In the genomic region with DNA sequence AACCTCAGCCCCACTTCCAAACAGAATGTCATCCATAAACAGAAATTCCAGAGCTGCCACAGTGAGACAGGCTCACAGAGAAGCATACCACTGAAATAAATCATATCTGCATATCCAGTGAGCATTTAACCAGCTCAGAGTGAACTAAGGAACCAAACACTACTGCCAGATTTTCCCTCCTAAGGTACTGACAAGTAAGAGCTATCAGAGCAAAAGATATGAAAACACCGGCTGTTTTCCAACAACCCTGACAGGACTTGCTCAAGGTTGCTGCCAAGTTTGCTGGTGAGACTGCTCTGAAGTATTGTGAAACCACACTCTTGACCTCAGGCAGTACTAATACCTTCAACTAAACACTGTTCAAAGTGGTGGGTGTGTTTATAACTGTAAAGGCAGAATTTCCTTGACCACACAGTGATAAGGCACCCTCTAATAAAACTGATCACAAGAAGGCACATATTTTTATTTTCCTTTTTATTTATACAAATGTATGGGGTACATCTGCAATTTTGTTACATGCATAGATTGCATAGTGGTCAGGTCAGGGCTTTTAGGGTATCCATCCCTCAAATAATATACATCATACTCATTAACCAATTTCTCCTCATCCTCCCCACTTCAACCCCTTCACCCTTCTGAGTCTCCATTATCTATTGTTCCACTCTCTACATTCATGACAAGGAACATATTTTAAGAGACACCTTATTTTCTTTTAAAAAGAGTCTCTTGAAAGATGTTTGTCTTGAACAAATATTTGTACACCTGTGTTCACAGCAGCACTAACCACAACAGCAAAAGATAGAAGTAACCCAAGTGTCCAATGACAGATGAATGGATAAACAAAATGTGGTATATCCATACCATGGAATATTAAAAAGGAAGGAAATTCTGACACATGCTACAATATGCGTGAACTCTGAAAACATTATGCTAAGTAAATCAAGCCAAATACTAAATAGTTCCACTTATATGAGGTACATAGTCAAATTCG, we compare ENCODE assay signal across 8 cellular contexts. TPM values are rescaled to one million over a fixed set of nuclear protein-coding genes. Genes with fewer than 3 reads are reported as not detected.
A peak's percentile ranks its signal among the peaks of the same experiment; 100 is the strongest.
DNase-seq lines count a peak whose midpoint lies in the region; ATAC-seq and TF ChIP-seq lines count a peak whose summit lies in the region.

No MANE protein-coding gene starts in this region.

- TF ChIP-seq POLR2A in body of pancreas (IDR thresholded peaks at IDR 0.05), result no peak

- no peaks in the 10 kb centered on the region for H3K36me3 Mint-ChIP-seq in GM23338 (ENCODE audit: low read depth)

- H3K4me1 Mint-ChIP-seq in GM23338, result peaks cover 47% of the 10 kb centered on the region

- peaks cover 3% of the 10 kb centered on the region for H3K27me3 Mint-ChIP-seq in GM23338 (ENCODE audit: insufficient read depth, low read depth, poor library complexity)

- whole genome bisulfite sequencing in body of pancreas, 2 donors, result 48% methylated on average over 3 of the region's 3 CpGs
- 66% methylated on average over 3 of the region's 3 CpGs for WGBS in liver
- whole genome bisulfite sequencing in urinary bladder, result 62% methylated on average over 3 of the region's 3 CpGs

- no peak overlapping the region for H2AFZ ChIP-seq in MM.1S (ENCODE audit: low read length)
- H2AFZ ChIP-seq in GM23338, result no peak overlapping the region

- H3K4me2 ChIP-seq in MM.1S (ENCODE audit: low read depth, low read length) (peak overlapping the region; percentile 90), GM23338 (no peak overlapping the region)

- H3K27ac ChIP-seq in MM.1S (ENCODE audit: low read length), result peak overlapping the region; percentile 62; the same call in 1 of the 2 replicates
- H3K27ac ChIP-seq in body of pancreas, result peak overlapping the region; percentile 20 to 80 (median 64)
- peak overlapping the region; percentile 22 to 51 for H3K27ac ChIP-seq in liver (ENCODE audit: low read depth in 1 of 2, low read length in 2 of 2)
- peak overlapping the region; percentile 4 for H3K27ac ChIP-seq in urinary bladder (ENCODE audit: low read depth)
- no peak overlapping the region; the same call in 1 of the 2 replicates for H3K27ac ChIP-seq in GM23338 (ENCODE audit: low read depth)

- H3K9ac ChIP-seq in MM.1S (ENCODE audit: low read length), result peak overlapping the region; percentile 14; the same call in 1 of the 2 replicates
- no peak overlapping the region for H3K9ac ChIP-seq in liver (ENCODE audit: low read depth in 1 of 2, low read length in 2 of 2)

- DNase-seq in NCI-H526 treated with DMSO at 0.1 percent for 48 hours (lab: John Stamatoyannopoulos, UW) (peak; percentile 40), NCI-H526 (lab: John Stamatoyannopoulos, UW) (no peak), HCEC 1CT (peak; percentile 97), MM.1S (peak; percentile 87), body of pancreas (peak; percentile 72 to 92 (median 82)), GM23338 (ENCODE audit: low spot score) (no peak)

- no peaks in the 10 kb centered on the region for H3K27me3 ChIP-seq in MM.1S (replicated peaks; ENCODE audit: insufficient read depth, low read length)
- H3K27me3 ChIP-seq in body of pancreas, result no peaks in the 10 kb centered on the region
- H3K27me3 ChIP-seq in liver (ENCODE audit: control insufficient read depth in 4 of 4, insufficient read depth in 4 of 4, low read length in 3 of 4), result no peaks in the 10 kb centered on the region
- no peaks in the 10 kb centered on the region for H3K27me3 ChIP-seq in GM23338 (ENCODE audit: insufficient read depth)

- H3K4me1 ChIP-seq in MM.1S (ENCODE audit: low read length) (peaks cover 28% of the 10 kb centered on the region), body of pancreas (peaks cover 90% of the 10 kb centered on the region), liver (ENCODE audit: control insufficient read depth in 4 of 4, insufficient read depth in 4 of 4, low read length in 3 of 4) (peaks cover 3 to 75% (median 62%) of the 10 kb centered on the region in 4 donors), urinary bladder (ENCODE audit: insufficient read depth) (peaks cover 2% of the 10 kb centered on the region), GM23338 (ENCODE audit: insufficient read depth) (peaks cover 27% of the 10 kb centered on the region)

- no peaks in the 10 kb centered on the region for H3K9me3 Mint-ChIP-seq in GM23338

- intact Hi-C loops in body of pancreas (cut with DNase I), result no loop called here

- no peak for TF ChIP-seq CTCF in MM.1S (IDR thresholded peaks at IDR 0.05; ENCODE audit: low read length)
- no peak for TF ChIP-seq CTCF in body of pancreas (IDR thresholded peaks at IDR 0.05)
- no peak for TF ChIP-seq CTCF in liver (IDR thresholded peaks at IDR 0.05; ENCODE audit: low read depth, low read length, missing input control)
- TF ChIP-seq CTCF in GM23338 (conservative IDR thresholded peaks at IDR 0.05; ENCODE audit: low read depth in 2 of 2), result no peak

- H3K36me3 ChIP-seq in MM.1S (replicated peaks; ENCODE audit: insufficient read depth, low read length), result no peaks in the 10 kb centered on the region
- no peaks in the 10 kb centered on the region for H3K36me3 ChIP-seq in body of pancreas (replicated peaks in 1 of 2; ENCODE audit: insufficient read depth in 1 of 2, low read depth in 2 of 2)
- no peaks in the 10 kb centered on the region for H3K36me3 ChIP-seq in liver (ENCODE audit: control insufficient read depth in 4 of 4, insufficient read depth in 3 of 4, low read depth in 1 of 4, low read length in 3 of 4)
- no peaks in the 10 kb centered on the region for H3K36me3 ChIP-seq in urinary bladder (ENCODE audit: insufficient read depth)
- no peaks in the 10 kb centered on the region for H3K36me3 ChIP-seq in GM23338 (ENCODE audit: insufficient read depth)

- H3K27ac Mint-ChIP-seq in GM23338, result no peak overlapping the region

- H3F3A ChIP-seq in MM.1S (ENCODE audit: insufficient read depth, low read length), result peaks cover 31% of the 10 kb centered on the region
- H3F3A ChIP-seq in GM23338 (replicated peaks; ENCODE audit: low read depth), result no peaks in the 10 kb centered on the region

- H3K9me3 ChIP-seq in MM.1S (replicated peaks; ENCODE audit: insufficient read depth, low read length), result no peaks in the 10 kb centered on the region
- no peaks in the 10 kb centered on the region for H3K9me3 ChIP-seq in body of pancreas
- no peaks in the 10 kb centered on the region for H3K9me3 ChIP-seq in liver (ENCODE audit: control insufficient read depth in 4 of 4, low read length in 3 of 4)

- H3K4me3 ChIP-seq in MM.1S (ENCODE audit: low read length) (peak overlapping the region; percentile 22; the same call in 1 of the 2 replicates), body of pancreas (no peak overlapping the region), liver (ENCODE audit: low read depth in 1 of 3, low read length in 3 of 3) (no peak overlapping the region), urinary bladder (ENCODE audit: low read depth, low read length) (no peak overlapping the region), GM23338 (no peak overlapping the region)

- H3K79me2 ChIP-seq in MM.1S (ENCODE audit: low read length) (peaks cover 89% of the 10 kb centered on the region), GM23338 (replicated peaks; ENCODE audit: insufficient read depth) (peaks cover 100% of the 10 kb centered on the region)

- no peaks in the 10 kb centered on the region for H3K9me2 ChIP-seq in MM.1S (replicated peaks; ENCODE audit: insufficient read depth, low read length)
- no peaks in the 10 kb centered on the region for H3K9me2 ChIP-seq in GM23338 (ENCODE audit: insufficient read depth)

- H4K20me1 ChIP-seq in MM.1S (ENCODE audit: insufficient read depth, low read length) (no peaks in the 10 kb centered on the region), GM23338 (replicated peaks; ENCODE audit: insufficient read depth) (peaks cover 7% of the 10 kb centered on the region; the same call in 1 of the 2 replicates)

- ATAC-seq in body of pancreas, result peak; percentile 96
- no peak for ATAC-seq in GM23338

- TF ChIP-seq RAD21 in liver (IDR thresholded peaks at IDR 0.05), result peak in 1 of 2 donors; percentile 34

- no peak overlapping the region for H3K4me3 Mint-ChIP-seq in GM23338

TF ChIP-seq in liver, 16 proteins besides CTCF, POLR2A, EP300 and RAD21 (continues in another document):
- TF ChIP-seq, protein P1, sequence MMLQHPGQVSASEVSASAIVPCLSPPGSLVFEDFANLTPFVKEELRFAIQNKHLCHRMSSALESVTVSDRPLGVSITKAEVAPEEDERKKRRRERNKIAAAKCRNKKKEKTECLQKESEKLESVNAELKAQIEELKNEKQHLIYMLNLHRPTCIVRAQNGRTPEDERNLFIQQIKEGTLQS (IDR thresholded peaks at IDR 0.05), result no peak
- no peak for TF ChIP-seq TAF1 (conservative IDR thresholded peaks at IDR 0.05)
- TF ChIP-seq SP1 (IDR thresholded peaks at IDR 0.05), result no peak
- peak; percentile 3 for TF ChIP-seq YY1 (IDR thresholded peaks at IDR 0.05)
- no peak for TF ChIP-seq GABPA (IDR thresholded peaks at IDR 0.05 in 1 of 2, conservative IDR thresholded peaks at IDR 0.05 in 1 of 2)
- TF ChIP-seq EGR1 (IDR thresholded peaks at IDR 0.05; ENCODE audit: low read depth in 2 of 2), result no peak
- TF ChIP-seq RXRA (IDR thresholded peaks at IDR 0.05), result peak; percentile 38 to 68
- TF ChIP-seq NR2F2 (IDR thresholded peaks at IDR 0.05), result peak; percentile 44

TF ChIP-seq in GM23338, 12 proteins besides CTCF, POLR2A, EP300 and RAD21 (continues in another document):
- no peak for TF ChIP-seq STAT1 (IDR thresholded peaks at IDR 0.05; ENCODE audit: unreplicated experiment)
- no peak for TF ChIP-seq JUNB (IDR thresholded peaks at IDR 0.05; ENCODE audit: unreplicated experiment)
- TF ChIP-seq EZH2 (IDR thresholded peaks at IDR 0.05; ENCODE audit: low read depth, unreplicated experiment), result no peak
- no peak for TF ChIP-seq CREB1 (CRISPR knock-in tag; IDR thresholded peaks at IDR 0.05; ENCODE audit: low read depth)
- TF ChIP-seq ZNF114 (CRISPR knock-in tag; IDR thresholded peaks at IDR 0.05), result no peak
- TF ChIP-seq ZNF331 (CRISPR knock-in tag; IDR thresholded peaks at IDR 0.05; ENCODE audit: low read depth), result no peak

RNA-seq across cellular contexts. Expression of a gene that starts 18.2 kb away (rescaled TPM):
- total RNA-seq in body of pancreas (10 to 100 TPM; 46.2 to 68.9 TPM), liver (10 to 100 TPM; 31.9 to 98.2 TPM), urinary bladder (86.4 TPM)
- polyA plus RNA-seq in liver (10 to 100 TPM in 1 of 2 donors, 1 to 10 TPM in 1; 6.8 to 10.4 TPM), urinary bladder (21.2 TPM), GM23338 (2016; fragmentation: Nextera tagmentation; extraction: Ambion mirVana) (12.6 and 15.0 TPM in 2 replicates)
- total RNA-seq in GM23338 (2014; rRNA removed; shearing (Covaris generic)), result 33.6 and 34.7 TPM in 2 replicates

Comparison
In these comparisons a context has a peak if more than half of its experiments do, and no peak if none do; other contexts are left out.
1. DNase-seq: peak in NCI-H526 treated with DMSO at 0.1 percent for 48 hours (single experiment), HCEC 1CT (single experiment), MM.1S (single experiment) and body of pancreas (4 of 4); none in NCI-H526 (0 of 2) and GM23338 (single experiment).